ENCODE assay signal across 9 cellular contexts in genomic region chr10:128463991-128464755, GRCh38.
DNase-seq lines count a peak whose midpoint lies in the region; ATAC-seq, FAIRE-seq and TF ChIP-seq lines count a peak whose summit lies in the region.
"Had no signal": no experiment of that assay in that cellular context is flagged by ENCODE, and none has a peak within 500 bp of the region (broad histone marks: within the 10 kb centered on the region; RNA-seq: fewer than 3 reads in every experiment).

No MANE protein-coding gene starts in this region.

- H3K36me3 ChIP-seq in HCT116 (ENCODE audit: control insufficient read depth in 1 of 2, insufficient read depth in 2 of 2, low read length in 2 of 2) (no peaks in the 10 kb centered on the region), K562 (ENCODE audit: control insufficient read depth, insufficient read depth, low read length) (no peaks in the 10 kb centered on the region), lower lobe of right lung (no peaks in the 10 kb centered on the region)

- H4K20me1 ChIP-seq in HCT116 (ENCODE audit: insufficient read depth) (no peaks in the 10 kb centered on the region), K562 (replicated peaks; ENCODE audit: control insufficient read depth, insufficient read depth, low read length) (no peaks in the 10 kb centered on the region)

- intact Hi-C loops in HCT116 (cut with micrococcal nuclease) (no loop called here), K562 (cut with micrococcal nuclease) (no loop called here), lower lobe of right lung (cut with DNase I) (no loop called here)

- H3K4me1 ChIP-seq in HCT116 (ENCODE audit: control insufficient read depth in 1 of 2, insufficient read depth in 2 of 2, low read length in 2 of 2) (no peaks in the 10 kb centered on the region), K562 (replicated peaks in 1 of 2; ENCODE audit: control insufficient read depth in 2 of 2, insufficient read depth in 2 of 2, low read length in 2 of 2) (no peaks in the 10 kb centered on the region), lower lobe of right lung (no peaks in the 10 kb centered on the region)

- BruUV-seq in HCT116 (replicated peaks; lab: Mats Ljungman, UMichigan) (no TSS peak), K562 (replicated peaks; lab: Mats Ljungman, UMichigan) (no TSS peak)

- POLR2A ChIA-PET in HCT116 (lab: Charles Lee), result no interaction called here
- POLR2A ChIA-PET in K562 (lab: Yijun Ruan, JAX), result interaction anchor here (0.5 to 1.5 kb wide), 3 partner anchors 8 to 589 kb away, joined by 3 read pairs; no protein-coding TSS in a partner anchor

- FAIRE-seq in K562 (lab: Jason Lieb, UNC), result peak; percentile 89

- no peaks in the 10 kb centered on the region for H3K9me1 ChIP-seq in K562 (ENCODE audit: control insufficient read depth, insufficient read depth, low read length)

- peak; percentile 9 for DNase-seq in CD1c-positive myeloid dendritic cell (ENCODE audit: extremely low spot score)
- DNase-seq in HCT116 (ENCODE audit: low read depth, low spot score), result peak; percentile 48
- peak in 1 of 4 experiments; percentile 13 for DNase-seq in K562 (ENCODE audit: extremely low read depth in 1 of 4, low spot score in 3 of 4)
- no peak for DNase-seq in lower lobe of right lung
- no peak for DNase-seq in AG08395 (ENCODE audit: low spot score)
- DNase-seq: activated T-cell treated with anti-CD3 and anti-CD28 coated beads, Interleukin-2, amount 50 U/mL, for 4 hours had no signal

- H3K9me2 ChIP-seq in HCT116 (ENCODE audit: insufficient read depth), result no peaks in the 10 kb centered on the region

- ATAC-seq in HCT116 (peak; percentile 22; the same call in 1 of the 2 replicates), K562 (no peak), lower lobe of right lung (peak; percentile 66 to 72), GM19463 (IDR thresholded peaks at IDR 0.05; ENCODE audit: unreplicated experiment) (no peak), GM18861 (IDR thresholded peaks at IDR 0.05; ENCODE audit: unreplicated experiment) (no peak), SK-N-SH treated with all-trans-retinoic acid at 6 μM for 48 hours (no peak)

- H3K4me3 ChIP-seq in HCT116 (replicated peaks in 1 of 2; ENCODE audit: low read depth in 1 of 2, low read length in 2 of 2), result no peak overlapping the region
- no peak overlapping the region for H3K4me3 ChIP-seq in K562
- no peak overlapping the region for H3K4me3 ChIP-seq in lower lobe of right lung

- no peak for TF ChIP-seq CTCF in HCT116 (IDR thresholded peaks at IDR 0.05 in 2 of 3, conservative IDR thresholded peaks at IDR 0.05 in 1 of 3; ENCODE audit: borderline replicate concordance in 1 of 3, insufficient read depth in 1 of 3, low read depth in 2 of 3, low read length in 2 of 3)
- no peak for TF ChIP-seq CTCF in K562 (IDR thresholded peaks at IDR 0.05 in 2 of 3, conservative IDR thresholded peaks at IDR 0.05 in 1 of 3; ENCODE audit: insufficient read depth in 2 of 3, low read depth in 1 of 3, low read length in 3 of 3)
- TF ChIP-seq CTCF in lower lobe of right lung (IDR thresholded peaks at IDR 0.05), result no peak

- H3K27ac ChIP-seq in HCT116 (ENCODE audit: low read depth, low read length) (no peak overlapping the region), K562 (ENCODE audit: extremely low read depth, low read depth, low read length) (no peak overlapping the region), lower lobe of right lung (no peak overlapping the region)

- CTCF ChIA-PET in HCT116 (lab: Charles Lee) (no interaction called here), K562 (lab: Yijun Ruan, JAX; ENCODE audit: low intra/inter-chr PET ratio) (no interaction called here)

- H3K27me3 ChIP-seq in HCT116 (ENCODE audit: insufficient read depth, low read length), result peaks cover 66% of the 10 kb centered on the region
- H3K27me3 ChIP-seq in K562 (ENCODE audit: control insufficient read depth in 2 of 2, insufficient read depth in 2 of 2, low read length in 2 of 2), result peaks cover 0 to 65% of the 10 kb centered on the region in 2 experiments; a peak in 3 of 5 replicates
- no peaks in the 10 kb centered on the region for H3K27me3 ChIP-seq in lower lobe of right lung (ENCODE audit: low read depth)

- in situ Hi-C loops in K562 (cut with MboI), result no loop called here

- H3K9me3 ChIP-seq in HCT116 (ENCODE audit: control insufficient read depth in 1 of 2, insufficient read depth in 1 of 2, low read depth in 1 of 2, low read length in 2 of 2), result no peaks in the 10 kb centered on the region
- 0 out of 2 replicates have a peak, but pooled peaks cover 2% of the 10 kb centered on the region for H3K9me3 ChIP-seq in K562 (replicated peaks; ENCODE audit: control insufficient read depth, insufficient read depth, low read depth, low read length)
- H3K9me3 ChIP-seq in lower lobe of right lung, result no peaks in the 10 kb centered on the region

- TF ChIP-seq RAD21 in HCT116 (IDR thresholded peaks at IDR 0.05; ENCODE audit: low read depth) (no peak), K562 (CRISPR knock-in tag; conservative IDR thresholded peaks at IDR 0.05 in 1 of 2, IDR thresholded peaks at IDR 0.05 in 1 of 2) (no peak)

- no peaks in the 10 kb centered on the region for H3K79me2 ChIP-seq in HCT116 (ENCODE audit: insufficient read depth, low read length)
- H3K79me2 ChIP-seq in K562 (ENCODE audit: control insufficient read depth, insufficient read depth, low read length), result no peaks in the 10 kb centered on the region

- TF ChIP-seq POLR2A in HCT116 (IDR thresholded peaks at IDR 0.05; ENCODE audit: borderline replicate concordance, extremely low read depth, insufficient read depth, insufficient read length) (no peak), K562 (conservative IDR thresholded peaks at IDR 0.05) (no peak)

- RAD21 ChIA-PET in HCT116 (lab: Charles Lee; ENCODE audit: low non-redundant PET in 1 of 2, low total read pairs in 2 of 2, uncharacterized antibody in 2 of 2, unreplicated experiment in 2 of 2), result no interaction called here

- TF ChIP-seq EP300 in K562 (IDR thresholded peaks at IDR 0.05; ENCODE audit: low read length), result no peak

- H3K4me2 ChIP-seq in HCT116 (ENCODE audit: low read length) (no peak overlapping the region), K562 (ENCODE audit: insufficient read depth, low read length) (no peak overlapping the region)

- H2AFZ ChIP-seq in HCT116 (ENCODE audit: low read depth, low read length, poor library complexity, severe bottlenecking) (no peak overlapping the region), K562 (ENCODE audit: low read depth, low read length) (no peak overlapping the region)

- WGBS in K562 (ENCODE audit: insufficient coverage, low coverage, missing lambda C conversion rate), result 0% methylated on average over 4 of the region's 4 CpGs

- no peak overlapping the region for H3K9ac ChIP-seq in HCT116 (ENCODE audit: low read length)
- H3K9ac ChIP-seq in K562 (ENCODE audit: insufficient read depth in 1 of 2, low read depth in 2 of 2, low read length in 2 of 2), result no peak overlapping the region

TF ChIP-seq in HCT116, 20 proteins besides CTCF, POLR2A, EP300 and RAD21 (continues in another document):
- TF ChIP-seq TCF7L2 (IDR thresholded peaks at IDR 0.05; ENCODE audit: borderline replicate concordance, extremely low read depth, insufficient read depth, insufficient read length) (no peak), ELF1 (IDR thresholded peaks at IDR 0.05; ENCODE audit: borderline replicate concordance, low read depth) (no peak), SP1 (IDR thresholded peaks at IDR 0.05; ENCODE audit: low read depth) (no peak), ZNF274 (IDR thresholded peaks at IDR 0.05; ENCODE audit: low read depth, low read length) (no peak), CEBPB (IDR thresholded peaks at IDR 0.05; ENCODE audit: low read depth) (no peak)

TF ChIP-seq in K562, 482 proteins besides CTCF, POLR2A, EP300 and RAD21:
- TF ChIP-seq CREBBP (IDR thresholded peaks at IDR 0.05; ENCODE audit: low read depth, low read length) (peak; percentile 73), NR0B1 (IDR thresholded peaks at IDR 0.05; ENCODE audit: partially characterized antibody) (no peak), ZNF263 (CRISPR knock-in tag; IDR thresholded peaks at IDR 0.05; ENCODE audit: borderline replicate concordance) (peak; percentile 70)

TF ChIP-seq in SK-N-SH treated with all-trans-retinoic acid at 6 μM for 48 hours, 23 proteins besides CTCF, POLR2A, EP300 and RAD21 (continues in another document):
- no peak for TF ChIP-seq ZFP3 (CRISPR knock-in tag; IDR thresholded peaks at IDR 0.05)
- no peak for TF ChIP-seq SNAI2 (CRISPR knock-in tag; IDR thresholded peaks at IDR 0.05)
- TF ChIP-seq TCF4 (CRISPR knock-in tag; IDR thresholded peaks at IDR 0.05; ENCODE audit: borderline replicate concordance), result no peak
- no peak for TF ChIP-seq CSDC2 (CRISPR knock-in tag; IDR thresholded peaks at IDR 0.05)
- TF ChIP-seq CREB5 (CRISPR knock-in tag; IDR thresholded peaks at IDR 0.05; ENCODE audit: low read depth), result no peak
- TF ChIP-seq ZNF565 (CRISPR knock-in tag; conservative IDR thresholded peaks at IDR 0.05; ENCODE audit: low read depth), result no peak
- TF ChIP-seq RARB (CRISPR knock-in tag; IDR thresholded peaks at IDR 0.05), result no peak
- no peak for TF ChIP-seq PPARA (CRISPR knock-in tag; IDR thresholded peaks at IDR 0.05; ENCODE audit: borderline replicate concordance)

Comparison
In these comparisons a context has a peak if more than half of its experiments do, and no peak if none do; other contexts are left out.
1. DNase-seq: peak in CD1c-positive myeloid dendritic cell (single experiment) and HCT116 (single experiment); none in lower lobe of right lung (single experiment) and AG08395 (single experiment).
2. ATAC-seq: peak in HCT116 (single experiment) and lower lobe of right lung (2 of 2); none in K562 (single experiment), GM19463 (single experiment), GM18861 (single experiment) and SK-N-SH treated with all-trans-retinoic acid at 6 μM for 48 hours (single experiment).